8 cellular contexts compared by ENCODE assay signal in the genomic region with DNA sequence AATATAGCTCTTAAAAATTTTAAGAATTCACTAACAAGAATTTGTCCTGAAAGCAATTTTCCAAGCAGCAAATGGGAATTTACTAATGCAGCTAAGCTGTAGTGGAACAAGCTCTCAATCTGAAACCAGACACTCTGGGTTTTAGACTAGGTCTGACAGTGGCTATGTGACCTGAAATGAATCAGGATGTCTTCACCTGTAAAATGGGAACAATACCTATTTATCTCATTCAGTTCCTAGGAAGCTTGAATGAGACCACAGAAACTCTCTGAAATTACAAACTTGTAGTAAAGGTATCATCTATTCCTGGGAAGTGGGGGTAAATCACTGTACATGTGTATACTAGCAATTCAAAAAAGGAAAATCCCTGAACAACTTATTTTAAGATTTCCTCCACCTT. TPM values are rescaled to one million over a fixed set of nuclear protein-coding genes. Genes with fewer than 3 reads are reported as not detected.
DNase-seq lines count a peak whose midpoint lies in the region; ATAC-seq and TF ChIP-seq lines count a peak whose summit lies in the region.

No MANE protein-coding gene starts in this region.

- CTCF ChIA-PET in activated CD4-positive, alpha-beta T cell treated with anti-CD3 and anti-CD28 coated beads, Interleukin-2, amount 10 ng/mL, durations not matched to agents 7 days and 5 days (lab: Charles Lee), result interaction anchor here (1.4 kb wide), 1 partner anchor 12 kb away, joined by 4 read pairs; no protein-coding TSS in a partner anchor

- H3K4me3 Mint-ChIP-seq in activated CD4-positive, alpha-beta T cell treated with anti-CD3 and anti-CD28 coated beads, Interleukin-2, amount 10 ng/mL, durations not matched to agents 7 days and 5 days, result peak overlapping the region; percentile 92
- peak overlapping the region; percentile 99 for H3K4me3 Mint-ChIP-seq in activated naive CD8-positive, alpha-beta T cell treated with anti-CD3 and anti-CD28 coated beads for 36 hours

- H3K9me3 Mint-ChIP-seq in activated CD4-positive, alpha-beta T cell treated with anti-CD3 and anti-CD28 coated beads, Interleukin-2, amount 10 ng/mL, durations not matched to agents 7 days and 5 days, result no peaks in the 10 kb centered on the region
- no peaks in the 10 kb centered on the region for H3K9me3 Mint-ChIP-seq in activated naive CD8-positive, alpha-beta T cell treated with anti-CD3 and anti-CD28 coated beads for 36 hours

- H3K27me3 Mint-ChIP-seq in activated CD4-positive, alpha-beta T cell treated with anti-CD3 and anti-CD28 coated beads, Interleukin-2, amount 10 ng/mL, durations not matched to agents 7 days and 5 days, result no peaks in the 10 kb centered on the region
- no peaks in the 10 kb centered on the region for H3K27me3 Mint-ChIP-seq in activated naive CD8-positive, alpha-beta T cell treated with anti-CD3 and anti-CD28 coated beads for 36 hours

- no peak overlapping the region for H3K27ac ChIP-seq in thoracic aorta

- H3K36me3 ChIP-seq in kidney epithelial cell (ENCODE audit: control insufficient read depth, insufficient read depth, low read length), result peaks cover 2% of the 10 kb centered on the region
- H3K36me3 ChIP-seq in thoracic aorta, result peaks cover 5% of the 10 kb centered on the region

- peaks cover 17 to 18% of the 10 kb centered on the region in 2 donors for H3K4me1 ChIP-seq in thoracic aorta (ENCODE audit: control insufficient read depth in 1 of 2, low read depth in 2 of 2)

- peak overlapping the region; percentile 90 for H3K4me3 ChIP-seq in kidney epithelial cell (ENCODE audit: low read depth, low read length)
- peak overlapping the region; percentile 96 for H3K4me3 ChIP-seq in thoracic aorta

- H3K9me3 ChIP-seq in thoracic aorta, result no peaks in the 10 kb centered on the region

- POLR2A ChIA-PET in activated CD4-positive, alpha-beta T cell treated with anti-CD3 and anti-CD28 coated beads, Interleukin-2, amount 10 ng/mL, durations not matched to agents 7 days and 5 days (lab: Charles Lee), result no interaction called here

- peaks cover 31% of the 10 kb centered on the region for H3K36me3 Mint-ChIP-seq in activated CD4-positive, alpha-beta T cell treated with anti-CD3 and anti-CD28 coated beads, Interleukin-2, amount 10 ng/mL, durations not matched to agents 7 days and 5 days (ENCODE audit: low read depth)
- H3K36me3 Mint-ChIP-seq in activated naive CD8-positive, alpha-beta T cell treated with anti-CD3 and anti-CD28 coated beads for 36 hours, result peaks cover 37% of the 10 kb centered on the region

- TF ChIP-seq CTCF in kidney epithelial cell (IDR thresholded peaks at IDR 0.05; ENCODE audit: insufficient read depth, low read length, poor library complexity, severe bottlenecking) (no peak), thoracic aorta (IDR thresholded peaks at IDR 0.05) (no peak)

- ATAC-seq in thoracic aorta (ENCODE audit: insufficient number of reproducible peaks, low FRiP score, low read depth), result no peak

- no peak for DNase-seq in activated CD4-positive, alpha-beta T cell treated with anti-CD3 and anti-CD28 coated beads, Interleukin-2, amount 10 ng/mL, durations not matched to agents 7 days and 5 days
- no peak for DNase-seq in activated CD4-positive, alpha-beta T cell treated with anti-CD3 and anti-CD28 coated beads for 48 hours
- DNase-seq in activated naive CD8-positive, alpha-beta T cell treated with anti-CD3 and anti-CD28 coated beads for 36 hours, result no peak
- DNase-seq in kidney epithelial cell (ENCODE audit: low read depth), result no peak
- DNase-seq in thoracic aorta (ENCODE audit: low spot score), result no peak
- no peak for DNase-seq in AG08396 (ENCODE audit: low spot score)
- DNase-seq in activated gamma-delta T cell (lab: John Stamatoyannopoulos, UW), result no peak
- DNase-seq in SW 1271 (lab: John Stamatoyannopoulos, UW), result no peak

- H3K4me1 Mint-ChIP-seq in activated CD4-positive, alpha-beta T cell treated with anti-CD3 and anti-CD28 coated beads, Interleukin-2, amount 10 ng/mL, durations not matched to agents 7 days and 5 days, result peaks cover 45% of the 10 kb centered on the region
- peaks cover 41% of the 10 kb centered on the region for H3K4me1 Mint-ChIP-seq in activated naive CD8-positive, alpha-beta T cell treated with anti-CD3 and anti-CD28 coated beads for 36 hours

- peak overlapping the region; percentile 33 for H3K27ac Mint-ChIP-seq in activated CD4-positive, alpha-beta T cell treated with anti-CD3 and anti-CD28 coated beads, Interleukin-2, amount 10 ng/mL, durations not matched to agents 7 days and 5 days
- peak overlapping the region; percentile 99 for H3K27ac Mint-ChIP-seq in activated naive CD8-positive, alpha-beta T cell treated with anti-CD3 and anti-CD28 coated beads for 36 hours

- no peaks in the 10 kb centered on the region for H3K27me3 ChIP-seq in kidney epithelial cell (ENCODE audit: control insufficient read depth, insufficient read depth, low read length)
- H3K27me3 ChIP-seq in thoracic aorta (replicated peaks; ENCODE audit: insufficient read depth), result no peaks in the 10 kb centered on the region

RNA-seq across cellular contexts. Expression of gene DNAJC2, which starts 1.2 kb away (rescaled TPM):
- total RNA-seq in activated CD4-positive, alpha-beta T cell treated with anti-CD3 and anti-CD28 coated beads, Interleukin-2, amount 10 ng/mL, durations not matched to agents 7 days and 5 days, result 10 to 100 TPM; 31.4 to 32.1 TPM
- 10 to 100 TPM; 61.5 to 66.8 TPM for total RNA-seq in activated naive CD8-positive, alpha-beta T cell treated with anti-CD3 and anti-CD28 coated beads for 36 hours
- total RNA-seq in kidney epithelial cell (22.5 and 32.4 TPM in 2 replicates), thoracic aorta (10 to 100 TPM; 20.3 to 41.3 TPM)

RNA-seq across cellular contexts. Expression of gene PSMC2, which starts 4.1 kb away (rescaled TPM):
- total RNA-seq in activated CD4-positive, alpha-beta T cell treated with anti-CD3 and anti-CD28 coated beads, Interleukin-2, amount 10 ng/mL, durations not matched to agents 7 days and 5 days, result 100 to 1,000 TPM; 139 to 143 TPM
- total RNA-seq in activated naive CD8-positive, alpha-beta T cell treated with anti-CD3 and anti-CD28 coated beads for 36 hours, result 100 to 1,000 TPM; 168 to 170 TPM
- total RNA-seq in kidney epithelial cell, result 110 and 115 TPM in 2 replicates
- 10 to 100 TPM; 82.3 to 85.8 TPM for total RNA-seq in thoracic aorta

RNA-seq across cellular contexts. Expression of gene PMPCB, which starts 46.1 kb away (rescaled TPM):
- total RNA-seq in activated CD4-positive, alpha-beta T cell treated with anti-CD3 and anti-CD28 coated beads, Interleukin-2, amount 10 ng/mL, durations not matched to agents 7 days and 5 days, result 10 to 100 TPM; 59.5 to 60.7 TPM
- total RNA-seq in activated naive CD8-positive, alpha-beta T cell treated with anti-CD3 and anti-CD28 coated beads for 36 hours, result 10 to 100 TPM; 90.3 to 91.9 TPM
- total RNA-seq in kidney epithelial cell (49.5 and 59.0 TPM in 2 replicates), thoracic aorta (10 to 100 TPM; 37.8 to 42.0 TPM)
